9 cellular contexts compared by ENCODE assay signal in genomic region chr17:58337600-58338453, GRCh38. TPM values are rescaled to one million over a fixed set of nuclear protein-coding genes. Genes with fewer than 3 reads are reported as not detected.
A peak's percentile ranks its signal among the peaks of the same experiment; 100 is the strongest.
DNase-seq lines count a peak whose midpoint lies in the region; ATAC-seq and TF ChIP-seq lines count a peak whose summit lies in the region.
"Had no signal": no experiment of that assay in that cellular context is flagged by ENCODE, and none has a peak within 500 bp of the region (broad histone marks: within the 10 kb centered on the region; RNA-seq: fewer than 3 reads in every experiment).

No MANE protein-coding gene starts in this region.

- peak; percentile 81 to 94 (median 90) for DNase-seq in CD8-positive, alpha-beta T cell
- peak; percentile 96 for DNase-seq in activated CD4-positive, alpha-beta T cell treated with anti-CD3 and anti-CD28 coated beads for 48 hours
- DNase-seq in mesothelial cell of epicardium (ENCODE audit: low spot score in 2 of 2, unreplicated experiment in 2 of 2) (peak in 1 of 2 experiments; percentile 65), NCI-H2107 (lab: John Stamatoyannopoulos, UW) (no peak)
- peak; percentile 83 to 94 for DNase-seq in stimulated activated CD8-positive, alpha-beta memory T cell treated with anti-CD3 and anti-CD28 coated beads, Interleukin-4, amount 100 ng/mL, for 4 hours (ENCODE audit: low read depth in 2 of 2, low spot score in 1 of 2)

- peaks cover 83% of the 10 kb centered on the region for H3K4me1 Mint-ChIP-seq in CD8-positive, alpha-beta T cell (ENCODE audit: low read depth)
- H3K4me1 Mint-ChIP-seq in IgD-negative memory B cell (peaks cover 44 to 66% (median 61%) of the 10 kb centered on the region in 3 donors), mesothelial cell of epicardium (peaks cover 40% of the 10 kb centered on the region)
- peaks cover 94% of the 10 kb centered on the region for H3K4me1 Mint-ChIP-seq in dendritic cell treated with granulocyte-macrophage colony-stimulating factor and Interleukin-4, amounts not matched to agents 40 ng/mL and 50 ng/mL, for 4 days (ENCODE audit: low read depth)

- H3K9me3 Mint-ChIP-seq in CD8-positive, alpha-beta T cell: no peaks in the 10 kb centered on the region
- H3K9me3 Mint-ChIP-seq in IgD-negative memory B cell (no peaks in the 10 kb centered on the region), mesothelial cell of epicardium (no peaks in the 10 kb centered on the region)
- no peaks in the 10 kb centered on the region for H3K9me3 Mint-ChIP-seq in dendritic cell treated with granulocyte-macrophage colony-stimulating factor and Interleukin-4, amounts not matched to agents 40 ng/mL and 50 ng/mL, for 4 days

- CTCF ChIA-PET in CD8-positive, alpha-beta T cell (lab: Charles Lee): interaction anchor here (0.8 to 13.7 kb wide), 8 partner anchors 9 to 150 kb away, joined by 3 to 587 read pairs (median 8); partner anchors contain the start of genes HSF5, RNF43, SUPT4H1 and TSPOAP1

- intact Hi-C loops in CD8-positive, alpha-beta T cell (cut with DNase I, micrococcal nuclease): loop anchor here (1.0 to 10.0 kb wide), 11 partner anchors 9 to 1743 kb away; partner anchors contain the start of genes SRSF1 (in 2 of the 2), C17orf67 (in 1 of the 2), CLTC (in 1 of the 2) and DGKE (in 1 of the 2)
- intact Hi-C loops in dendritic cell treated with granulocyte-macrophage colony-stimulating factor and Interleukin-4, amounts not matched to agents 40 ng/mL and 50 ng/mL, for 4 days (cut with micrococcal nuclease): loop anchor here (1.0 kb wide), 1 partner anchor 9 kb away; no protein-coding TSS in a partner anchor

- peak; percentile 72 for ATAC-seq in CD8-positive, alpha-beta T cell
- ATAC-seq in GM21528 (IDR thresholded peaks at IDR 0.05; ENCODE audit: low FRiP score, unreplicated experiment): peak; percentile 54

- no peaks in the 10 kb centered on the region for H3K36me3 ChIP-seq in CD8-positive, alpha-beta T cell (ENCODE audit: insufficient read depth, low read length)

- H3K27me3 ChIP-seq in CD8-positive, alpha-beta T cell (ENCODE audit: insufficient read depth, low read length): no peaks in the 10 kb centered on the region

- peaks cover 25% of the 10 kb centered on the region for H3K36me3 Mint-ChIP-seq in CD8-positive, alpha-beta T cell
- H3K36me3 Mint-ChIP-seq in IgD-negative memory B cell (peaks cover 5% of the 10 kb centered on the region), mesothelial cell of epicardium (peaks cover 3% of the 10 kb centered on the region)
- peaks cover 19% of the 10 kb centered on the region for H3K36me3 Mint-ChIP-seq in dendritic cell treated with granulocyte-macrophage colony-stimulating factor and Interleukin-4, amounts not matched to agents 40 ng/mL and 50 ng/mL, for 4 days (ENCODE audit: low read depth)

- no peaks in the 10 kb centered on the region for H3K9me3 ChIP-seq in CD8-positive, alpha-beta T cell (ENCODE audit: low read length)

- peak overlapping the region; percentile 92 for H3K27ac ChIP-seq in CD8-positive, alpha-beta T cell (ENCODE audit: low read depth, low read length)

- no peaks in the 10 kb centered on the region for H3K27me3 Mint-ChIP-seq in CD8-positive, alpha-beta T cell (ENCODE audit: low read depth)
- H3K27me3 Mint-ChIP-seq in IgD-negative memory B cell (no peaks in the 10 kb centered on the region), mesothelial cell of epicardium (ENCODE audit: low read depth) (no peaks in the 10 kb centered on the region)
- no peaks in the 10 kb centered on the region for H3K27me3 Mint-ChIP-seq in dendritic cell treated with granulocyte-macrophage colony-stimulating factor and Interleukin-4, amounts not matched to agents 40 ng/mL and 50 ng/mL, for 4 days

- H3K27ac Mint-ChIP-seq in CD8-positive, alpha-beta T cell: peak overlapping the region; percentile 97
- H3K27ac Mint-ChIP-seq in IgD-negative memory B cell (peak overlapping the region; percentile 99), mesothelial cell of epicardium (peak overlapping the region; percentile 93)
- peak overlapping the region; percentile 100 for H3K27ac Mint-ChIP-seq in dendritic cell treated with granulocyte-macrophage colony-stimulating factor and Interleukin-4, amounts not matched to agents 40 ng/mL and 50 ng/mL, for 4 days

- H3K4me3 ChIP-seq in CD8-positive, alpha-beta T cell (ENCODE audit: low read depth, low read length): peak overlapping the region; percentile 90

- peak overlapping the region; percentile 92 for H3K4me3 Mint-ChIP-seq in CD8-positive, alpha-beta T cell
- peak overlapping the region; percentile 90 to 100 (median 96) for H3K4me3 Mint-ChIP-seq in IgD-negative memory B cell
- peak overlapping the region; percentile 77 for H3K4me3 Mint-ChIP-seq in dendritic cell treated with granulocyte-macrophage colony-stimulating factor and Interleukin-4, amounts not matched to agents 40 ng/mL and 50 ng/mL, for 4 days
- H3K4me3 Mint-ChIP-seq in mesothelial cell of epicardium: no peak overlapping the region

- TF ChIP-seq CTCF in CD8-positive, alpha-beta T cell (IDR thresholded peaks at IDR 0.05): no peak
- TF ChIP-seq CTCF in mesothelial cell of epicardium (IDR thresholded peaks at IDR 0.05; ENCODE audit: unreplicated experiment): no peak

- POLR2A ChIA-PET in CD8-positive, alpha-beta T cell (lab: Charles Lee): interaction anchor here (0.6 to 19.1 kb wide), 9 partner anchors 3 to 691 kb away, joined by 3 to 773 read pairs (median 10); partner anchors contain the start of genes HSF5, RNF43, SUPT4H1 and TSPOAP1

- H3K4me1 ChIP-seq in CD8-positive, alpha-beta T cell (ENCODE audit: insufficient read depth, low read length): peaks cover 72% of the 10 kb centered on the region

RNA-seq across cellular contexts. Expression of gene TSPOAP1, which starts 9.2 kb away (rescaled TPM):
- 10 to 100 TPM; 27.9 to 35.3 TPM for total RNA-seq in CD8-positive, alpha-beta T cell
- 1.3 TPM for polyA plus RNA-seq in IgD-negative memory B cell
- total RNA-seq in mesothelial cell of epicardium: 87.2 to 88.8 TPM (median 88.4 TPM) in 3 replicates
- total RNA-seq: NCI-H460 had no signal

RNA-seq across cellular contexts. Expression of gene SUPT4H1, which starts 14.2 kb away (rescaled TPM):
- 10 to 100 TPM; 45.2 to 59.7 TPM for total RNA-seq in CD8-positive, alpha-beta T cell
- 94.2 TPM for polyA plus RNA-seq in IgD-negative memory B cell
- 76.8 to 90.7 TPM (median 86.6 TPM) in 3 replicates for total RNA-seq in mesothelial cell of epicardium

RNA-seq across cellular contexts. Expression of gene MPO, which starts 57.1 kb away (rescaled TPM):
- total RNA-seq in CD8-positive, alpha-beta T cell: not detected
- polyA plus RNA-seq in IgD-negative memory B cell: not detected
- total RNA-seq in mesothelial cell of epicardium: not detected in 3 replicates
- total RNA-seq: NCI-H460 had no signal
